In genomic region chr13:62320129-62320724, GRCh38 we compare ENCODE assay signal across 1 cellular context.
TF ChIP-seq lines count a peak whose summit lies in the region.

No MANE protein-coding gene starts in this region.

TF ChIP-seq in liver, 16 proteins besides CTCF, POLR2A, EP300 and RAD21 (continued from another document):
- no peak for TF ChIP-seq MAX (IDR thresholded peaks at IDR 0.05)
